In genomic region chr13:34372581-34372980, GRCh38 we compare ENCODE assay signal across 23 cellular contexts.
"Had no signal": no experiment of that assay in that cellular context is flagged by ENCODE, and none has a peak within 500 bp of the region (broad histone marks: within the 10 kb centered on the region; RNA-seq: fewer than 3 reads in every experiment).

No MANE protein-coding gene starts in this region.

- H3K4me3 Mint-ChIP-seq: activated CD4-positive, alpha-beta T cell treated with anti-CD3 and anti-CD28 coated beads, Interleukin-2, amount 10 ng/mL, durations not matched to agents 24 days and 14 days; activated CD8-positive, alpha-beta T cell treated with anti-CD3 and anti-CD28 coated beads, Interleukin-2, amount 10 ng/mL, durations not matched to agents 7 days and 5 days; activated naive CD8-positive, alpha-beta T cell treated with anti-CD3 and anti-CD28 coated beads, Interleukin-2, amount 10 ng/mL, durations not matched to agents 7 days and 5 days; dendritic cell treated with granulocyte-macrophage colony-stimulating factor and Interleukin-4, amounts not matched to agents 40 ng/mL and 50 ng/mL, for 4 days; neural crest cell; T-helper 17 cell had no signal

- ATAC-seq: activated CD8-positive, alpha-beta T cell treated with anti-CD3 and anti-CD28 coated beads, Interleukin-2, amount 10 ng/mL, durations not matched to agents 7 days and 5 days; gastrocnemius medialis; heart left ventricle; left cardiac atrium; lower lobe of right lung; sciatic nerve; T-helper 17 cell; upper lobe of right lung had no signal

- H3K4me1 ChIP-seq: gastrocnemius medialis, heart left ventricle, lower lobe of right lung, spleen, stomach, testis, upper lobe of right lung had no signal

- H3K27me3 ChIP-seq: gastrocnemius medialis, heart left ventricle, ovary, spleen, stomach, testis, upper lobe of right lung had no signal

- H3K36me3 ChIP-seq: gastrocnemius medialis, heart left ventricle, lower lobe of right lung, ovary, spleen, stomach, upper lobe of right lung had no signal

- H3K36me3 Mint-ChIP-seq: activated naive CD8-positive, alpha-beta T cell treated with anti-CD3 and anti-CD28 coated beads, Interleukin-2, amount 10 ng/mL, durations not matched to agents 7 days and 5 days had no signal

- H3K27ac Mint-ChIP-seq: activated CD4-positive, alpha-beta T cell treated with anti-CD3 and anti-CD28 coated beads, Interleukin-2, amount 10 ng/mL, durations not matched to agents 24 days and 14 days; activated CD8-positive, alpha-beta T cell treated with anti-CD3 and anti-CD28 coated beads, Interleukin-2, amount 10 ng/mL, durations not matched to agents 7 days and 5 days; activated naive CD8-positive, alpha-beta T cell treated with anti-CD3 and anti-CD28 coated beads, Interleukin-2, amount 10 ng/mL, durations not matched to agents 7 days and 5 days; dendritic cell treated with granulocyte-macrophage colony-stimulating factor and Interleukin-4, amounts not matched to agents 40 ng/mL and 50 ng/mL, for 4 days; T-helper 17 cell had no signal

- H3K4me3 ChIP-seq: gastrocnemius medialis, heart left ventricle, lower lobe of right lung, ovary, spleen, stomach, testis, upper lobe of right lung had no signal

- H3K9me3 Mint-ChIP-seq: activated CD4-positive, alpha-beta T cell treated with anti-CD3 and anti-CD28 coated beads, Interleukin-2, amount 10 ng/mL, durations not matched to agents 24 days and 14 days; neural crest cell had no signal

- H3K9me3 ChIP-seq: heart left ventricle, lower lobe of right lung, ovary, stomach, testis, upper lobe of right lung had no signal

- H3K27me3 Mint-ChIP-seq: activated CD4-positive, alpha-beta T cell treated with anti-CD3 and anti-CD28 coated beads, Interleukin-2, amount 10 ng/mL, durations not matched to agents 24 days and 14 days; activated naive CD8-positive, alpha-beta T cell treated with anti-CD3 and anti-CD28 coated beads, Interleukin-2, amount 10 ng/mL, durations not matched to agents 7 days and 5 days; dendritic cell treated with granulocyte-macrophage colony-stimulating factor and Interleukin-4, amounts not matched to agents 40 ng/mL and 50 ng/mL, for 4 days; T-helper 17 cell had no signal

- H3K27ac ChIP-seq: gastrocnemius medialis, heart left ventricle, lower lobe of right lung, ovary, spleen, stomach, testis, upper lobe of right lung had no signal

- H3K4me1 Mint-ChIP-seq: activated CD4-positive, alpha-beta T cell treated with anti-CD3 and anti-CD28 coated beads, Interleukin-2, amount 10 ng/mL, durations not matched to agents 24 days and 14 days; activated naive CD8-positive, alpha-beta T cell treated with anti-CD3 and anti-CD28 coated beads, Interleukin-2, amount 10 ng/mL, durations not matched to agents 7 days and 5 days; T-helper 17 cell had no signal

- DNase-seq: activated CD4-positive, alpha-beta T cell treated with anti-CD3 and anti-CD28 coated beads, Interleukin-2, amount 10 ng/mL, durations not matched to agents 24 days and 14 days; activated CD4-positive, CD25-positive, alpha-beta regulatory T cell; activated CD8-positive, alpha-beta memory T cell treated with anti-CD3 and anti-CD28 coated beads, Interleukin-2, amount 50 U/mL, for 4 hours; activated CD8-positive, alpha-beta T cell treated with anti-CD3 and anti-CD28 coated beads, Interleukin-2, amount 10 ng/mL, durations not matched to agents 7 days and 5 days; activated gamma-delta T cell treated with Interleukin-2 at 50 U/mL for 16 hours; activated naive CD8-positive, alpha-beta T cell treated with anti-CD3 and anti-CD28 coated beads, Interleukin-2, amount 10 ng/mL, durations not matched to agents 7 days and 5 days; activated T-cell treated with anti-CD3 and anti-CD28 coated beads, Interleukin-2, amount 50 U/mL, for 48 hours; anterior cingulate cortex; effector memory CD4-positive, alpha-beta T cell; gastrocnemius medialis; heart left ventricle; left cardiac atrium; lower lobe of right lung; midbrain; ovary; spleen; stomach; T-helper 17 cell; testis; upper lobe of right lung had no signal
